Comparison of ENCODE assay signal across 1 cellular context in genomic region chr20:38144608-38145093, GRCh38.
TF ChIP-seq lines count a peak whose summit lies in the region.

No MANE protein-coding gene starts in this region.

TF ChIP-seq in HepG2, 621 proteins besides CTCF, POLR2A, EP300 and RAD21 (continued from another document):
- no peak for TF ChIP-seq HMGXB3 (CRISPR knock-in tag; IDR thresholded peaks at IDR 0.05; ENCODE audit: borderline replicate concordance)
- TF ChIP-seq THAP7 (CRISPR knock-in tag; IDR thresholded peaks at IDR 0.05), result peak; percentile 29; the same call in 1 of the 2 replicates
- TF ChIP-seq AKAP8 (CRISPR knock-in tag; IDR thresholded peaks at IDR 0.05), result no peak
- peak; percentile 73; the same call in 1 of the 2 replicates for TF ChIP-seq ZNF598 (CRISPR knock-in tag; IDR thresholded peaks at IDR 0.05; ENCODE audit: borderline replicate concordance)
- TF ChIP-seq IRF1 (CRISPR knock-in tag; IDR thresholded peaks at IDR 0.05; ENCODE audit: low read depth), result no peak
- no peak for TF ChIP-seq ZNF558 (CRISPR knock-in tag; IDR thresholded peaks at IDR 0.05; ENCODE audit: borderline replicate concordance)
- no peak for TF ChIP-seq ZNF589 (CRISPR knock-in tag; conservative IDR thresholded peaks at IDR 0.05)
- no peak for TF ChIP-seq SNRNP70 (IDR thresholded peaks at IDR 0.05; ENCODE audit: low read depth, low read length)
- no peak for TF ChIP-seq SALL2 (CRISPR knock-in tag; IDR thresholded peaks at IDR 0.05)
- no peak for TF ChIP-seq ZNF296 (CRISPR knock-in tag; conservative IDR thresholded peaks at IDR 0.05)
- TF ChIP-seq NR2C2 (CRISPR knock-in tag; IDR thresholded peaks at IDR 0.05; ENCODE audit: borderline replicate concordance), result no peak
- no peak for TF ChIP-seq ONECUT2 (CRISPR knock-in tag; IDR thresholded peaks at IDR 0.05)
- TF ChIP-seq LRRFIP1 (CRISPR knock-in tag; conservative IDR thresholded peaks at IDR 0.05), result no peak
- 0 out of 2 replicates have a peak, but pooled peaks have one; percentile 4 for TF ChIP-seq ZC3H4 (CRISPR knock-in tag; IDR thresholded peaks at IDR 0.05; ENCODE audit: borderline replicate concordance)
- no peak for TF ChIP-seq JUN (CRISPR knock-in tag; IDR thresholded peaks at IDR 0.05)
- TF ChIP-seq ZNF724P (CRISPR knock-in tag; IDR thresholded peaks at IDR 0.05; ENCODE audit: borderline replicate concordance), result no peak
- TF ChIP-seq ZNF710 (CRISPR knock-in tag; IDR thresholded peaks at IDR 0.05; ENCODE audit: borderline replicate concordance), result peak; percentile 33; the same call in 1 of the 2 replicates
- peak; percentile 41; the same call in 1 of the 2 replicates for TF ChIP-seq ZNF44 (CRISPR knock-in tag; IDR thresholded peaks at IDR 0.05)
- no peak for TF ChIP-seq ZNF564 (CRISPR knock-in tag; IDR thresholded peaks at IDR 0.05)
- no peak for TF ChIP-seq ZNF567 (CRISPR knock-in tag; IDR thresholded peaks at IDR 0.05; ENCODE audit: borderline replicate concordance)
- TF ChIP-seq NCOA1 (CRISPR knock-in tag; IDR thresholded peaks at IDR 0.05), result 0 out of 2 replicates have a peak, but pooled peaks have one; percentile 51
- TF ChIP-seq ZKSCAN1 (IDR thresholded peaks at IDR 0.05; ENCODE audit: low read length), result no peak
- no peak for TF ChIP-seq PATZ1 (CRISPR knock-in tag; IDR thresholded peaks at IDR 0.05)
- TF ChIP-seq ARNTL (CRISPR knock-in tag; IDR thresholded peaks at IDR 0.05), result no peak
- no peak for TF ChIP-seq THRA (CRISPR knock-in tag; IDR thresholded peaks at IDR 0.05; ENCODE audit: borderline replicate concordance)
- TF ChIP-seq CENPT (CRISPR knock-in tag; IDR thresholded peaks at IDR 0.05; ENCODE audit: low read depth), result no peak
- no peak for TF ChIP-seq ZMAT3 (CRISPR knock-in tag; conservative IDR thresholded peaks at IDR 0.05)
- TF ChIP-seq HMGXB4 (CRISPR knock-in tag; IDR thresholded peaks at IDR 0.05; ENCODE audit: borderline replicate concordance in 1 of 2, low read depth in 1 of 2), result no peak
- TF ChIP-seq ZNF274 (CRISPR knock-in tag; IDR thresholded peaks at IDR 0.05), result 0 out of 2 replicates have a peak, but pooled peaks have one; percentile 57
- TF ChIP-seq ZNF652 (CRISPR knock-in tag; IDR thresholded peaks at IDR 0.05; ENCODE audit: borderline replicate concordance, low read depth), result no peak
- TF ChIP-seq ZNF776 (CRISPR knock-in tag; IDR thresholded peaks at IDR 0.05), result 0 out of 2 replicates have a peak, but pooled peaks have one; percentile 41
- 0 out of 2 replicates have a peak, but pooled peaks have one; percentile 2 for TF ChIP-seq ZKSCAN5 (CRISPR knock-in tag; IDR thresholded peaks at IDR 0.05)
- TF ChIP-seq NAIF1 (CRISPR knock-in tag; IDR thresholded peaks at IDR 0.05; ENCODE audit: borderline replicate concordance), result no peak
- TF ChIP-seq JDP2 (CRISPR knock-in tag; IDR thresholded peaks at IDR 0.05; ENCODE audit: borderline replicate concordance), result no peak
- no peak for TF ChIP-seq ZNF850 (CRISPR knock-in tag; conservative IDR thresholded peaks at IDR 0.05)
